Comparison of ENCODE assay signal across 2 cellular contexts in genomic region chr4:75513529-75514130, GRCh38.
TF ChIP-seq lines count a peak whose summit lies in the region.

No MANE protein-coding gene starts in this region.

TF ChIP-seq in HCT116, 20 proteins besides CTCF, POLR2A, EP300 and RAD21:
- TF ChIP-seq POLR2AphosphoS5 (IDR thresholded peaks at IDR 0.05; ENCODE audit: low read depth, low read length): no peak
- no peak for TF ChIP-seq CEBPB (IDR thresholded peaks at IDR 0.05; ENCODE audit: low read depth)
- TF ChIP-seq EGR1 (IDR thresholded peaks at IDR 0.05; ENCODE audit: low read depth): no peak
- no peak for TF ChIP-seq ZNF274 (IDR thresholded peaks at IDR 0.05; ENCODE audit: low read depth, low read length)

TF ChIP-seq in HepG2, 621 proteins besides CTCF, POLR2A, EP300 and RAD21:
- TF ChIP-seq MAFK (conservative IDR thresholded peaks at IDR 0.05 in 1 of 2, IDR thresholded peaks at IDR 0.05 in 1 of 2; ENCODE audit: low read length in 2 of 2) (peak in 1 of 2 experiments; percentile 17; a peak in 1 of 4 replicates), MLXIP (CRISPR knock-in tag; IDR thresholded peaks at IDR 0.05; ENCODE audit: borderline replicate concordance) (0 out of 2 replicates have a peak, but pooled peaks have one; percentile 12), CCAR2 (optimal IDR thresholded peaks at IDR 0.05; ENCODE audit: low read depth, low read length) (peak; percentile 56), ZGPAT (CRISPR knock-in tag; IDR thresholded peaks at IDR 0.05) (no peak), MEIS2 (CRISPR knock-in tag; IDR thresholded peaks at IDR 0.05) (0 out of 2 replicates have a peak, but pooled peaks have one; percentile 9), U2AF1 (optimal IDR thresholded peaks at IDR 0.05; ENCODE audit: low read depth, low read length) (peak; percentile 45), LBX2 (CRISPR knock-in tag; IDR thresholded peaks at IDR 0.05; ENCODE audit: borderline replicate concordance) (0 out of 2 replicates have a peak, but pooled peaks have one; percentile 23), ZNF704 (CRISPR knock-in tag; IDR thresholded peaks at IDR 0.05; ENCODE audit: borderline replicate concordance) (no peak; the same call in 1 of the 2 replicates), ZFAT (CRISPR knock-in tag; conservative IDR thresholded peaks at IDR 0.05) (no peak), BRCA1 (CRISPR knock-in tag; IDR thresholded peaks at IDR 0.05) (no peak), HOXD1 (CRISPR knock-in tag; IDR thresholded peaks at IDR 0.05) (0 out of 2 replicates have a peak, but pooled peaks have one; percentile 1), ZBTB3 (CRISPR knock-in tag; IDR thresholded peaks at IDR 0.05; ENCODE audit: borderline replicate concordance, low read depth) (0 out of 2 replicates have a peak, but pooled peaks have one; percentile 3), YEATS4 (CRISPR knock-in tag; IDR thresholded peaks at IDR 0.05; ENCODE audit: borderline replicate concordance) (no peak), ZNF451 (CRISPR knock-in tag; IDR thresholded peaks at IDR 0.05) (no peak), ZXDC (CRISPR knock-in tag; IDR thresholded peaks at IDR 0.05) (no peak), KDM2A (CRISPR knock-in tag; IDR thresholded peaks at IDR 0.05; ENCODE audit: borderline replicate concordance, low read depth) (no peak), MAFF (IDR thresholded peaks at IDR 0.05; ENCODE audit: low read depth, low read length) (0 out of 2 replicates have a peak, but pooled peaks have one; percentile 1), SNAPC4 (CRISPR knock-in tag; IDR thresholded peaks at IDR 0.05) (no peak)
